Comparison of ENCODE assay signal across 20 cellular contexts in genomic region chr22:19643448-19644313, GRCh38.
DNase-seq lines count a peak whose midpoint lies in the region; FAIRE-seq and TF ChIP-seq lines count a peak whose summit lies in the region.
"Had no signal": no experiment of that assay in that cellular context is flagged by ENCODE, and none has a peak within 500 bp of the region (broad histone marks: within the 10 kb centered on the region; RNA-seq: fewer than 3 reads in every experiment).

No MANE protein-coding gene starts in this region.

- no peak overlapping the region for H3K4me3 ChIP-seq in choroid plexus epithelial cell (ENCODE audit: low read depth, low read length)
- H3K4me3 ChIP-seq: GM12878, MG63, psoas muscle, spleen had no signal

- intact Hi-C loops in posterior vena cava (cut with DNase I), result no loop called here

- DNase-seq in HUDEP-2 (lab: John Stamatoyannopoulos, UW; ENCODE audit: unreplicated experiment in 76 of 76) (peak in 43 of 76 experiments; percentile 5 to 74 (median 22)), NOMO-1 treated with dmso at 0.1 percent for 144 hours (lab: John Stamatoyannopoulos, UW; ENCODE audit: unreplicated experiment) (peak; percentile 50), choroid plexus epithelial cell (ENCODE audit: low read depth) (peak; percentile 18), posterior vena cava (ENCODE audit: low spot score) (peak; percentile 29), superior temporal gyrus (ENCODE audit: extremely low spot score) (no peak), GM20000 (ENCODE audit: low spot score) (no peak), urothelium cell line (ENCODE audit: low spot score) (no peak)
- DNase-seq: activated CD4-positive, alpha-beta T cell treated with anti-CD3 and anti-CD28 coated beads for 48 hours; activated gamma-delta T cell treated with Interleukin-2 at 50 U/mL for 16 hours; central memory CD4-positive, alpha-beta T cell; GDM1; hypothalamus; kidney glomerular epithelial cell; mesenchymal stem cell; MG63; NCI-H2029 treated with DMSO at 0.1 percent for 48 hours; psoas muscle; Right ventricle myocardium superior; spleen had no signal

- TF ChIP-seq CTCF in choroid plexus epithelial cell (conservative IDR thresholded peaks at IDR 0.05; ENCODE audit: low read depth, low read length) (no peak), GM20000 (IDR thresholded peaks at IDR 0.05; ENCODE audit: extremely low read depth, missing control alignments) (no peak)

- FAIRE-seq in urothelium cell line (lab: Jason Lieb, UNC), result no peak
- FAIRE-seq: GM12878 had no signal

Comparison
In these comparisons a context has a peak if more than half of its experiments do, and no peak if none do; other contexts are left out.
1. DNase-seq: peak in HUDEP-2 (43 of 76), NOMO-1 treated with dmso at 0.1 percent for 144 hours (single experiment), choroid plexus epithelial cell (single experiment) and posterior vena cava (single experiment); none in superior temporal gyrus (single experiment), GM20000 (single experiment) and urothelium cell line (single experiment).